Comparison of ENCODE assay signal across 21 cellular contexts in genomic region chr10:28811639-28812349, GRCh38.
"Had no signal": no experiment of that assay in that cellular context is flagged by ENCODE, and none has a peak within 500 bp of the region (broad histone marks: within the 10 kb centered on the region; RNA-seq: fewer than 3 reads in every experiment).

No MANE protein-coding gene starts in this region.

- H3K27me3 ChIP-seq: left lung, neutrophil, ovary, right atrium auricular region, sigmoid colon, stomach, transverse colon had no signal

- H3K9me3 ChIP-seq: lower lobe of right lung, neutrophil, ovary, right atrium auricular region, sigmoid colon, stomach, thoracic aorta, transverse colon had no signal

- H3K36me3 ChIP-seq: left lung, lower lobe of right lung, neutrophil, ovary, right atrium auricular region, sigmoid colon, stomach, thoracic aorta, transverse colon had no signal

- ATAC-seq: foreskin keratinocyte; left lung; lower lobe of right lung; naive thymus-derived CD8-positive, alpha-beta T cell had no signal

- DNase-seq: dermis blood vessel endothelial cell; erythroblast; foreskin keratinocyte; immature natural killer cell; left lung; lower lobe of right lung; naive thymus-derived CD8-positive, alpha-beta T cell; ovary; sigmoid colon; stimulated activated CD4-positive, alpha-beta T cell treated with anti-CD3 and anti-CD28 coated beads, Interleukin-12 subunit alpha, Interleukin-12 subunit beta, amount 100 ng/mL, for 4 hours; stimulated activated naive CD4-positive, alpha-beta T cell; stomach; substantia nigra; transverse colon had no signal

- H3K27ac ChIP-seq: foreskin keratinocyte, left lung, lower lobe of right lung, neutrophil, ovary, right atrium auricular region, sigmoid colon, skin epidermis, stomach, thoracic aorta had no signal

- H3K9me3 Mint-ChIP-seq: immature natural killer cell, memory B cell had no signal

- H3K4me1 Mint-ChIP-seq: immature natural killer cell had no signal

- H3K27ac Mint-ChIP-seq: immature natural killer cell; memory B cell; naive thymus-derived CD8-positive, alpha-beta T cell had no signal

- H3K4me3 ChIP-seq: left lung, lower lobe of right lung, ovary, right atrium auricular region, sigmoid colon, skin epidermis, stomach, thoracic aorta, transverse colon had no signal

- H3K4me3 Mint-ChIP-seq: immature natural killer cell; memory B cell; naive thymus-derived CD8-positive, alpha-beta T cell had no signal

- H3K4me1 ChIP-seq: foreskin keratinocyte had no signal

- H3K36me3 Mint-ChIP-seq: immature natural killer cell; memory B cell; naive thymus-derived CD8-positive, alpha-beta T cell had no signal

- FAIRE-seq: colon, keratinocyte had no signal
